In the genomic region with DNA sequence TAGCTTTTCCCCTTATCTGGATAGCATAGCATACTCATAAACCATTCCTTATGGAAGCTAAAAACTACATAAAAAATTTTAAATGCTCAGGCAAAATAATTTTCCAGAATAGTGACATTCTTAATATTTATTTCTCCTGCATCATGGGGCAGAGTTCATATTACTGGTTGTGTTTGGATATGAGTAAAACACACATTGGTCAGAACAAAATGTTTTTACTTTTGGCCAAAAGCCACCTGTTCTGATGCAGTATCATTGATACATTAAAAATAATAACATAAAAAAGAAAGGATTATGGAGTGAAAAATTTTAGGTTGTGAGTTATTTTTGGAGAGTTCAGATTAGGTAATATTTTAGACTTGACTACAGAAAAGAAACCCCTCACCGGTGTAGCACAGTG, we compare ENCODE assay signal across 14 cellular contexts. TPM values are rescaled to one million over a fixed set of nuclear protein-coding genes. Genes with fewer than 3 reads are reported as not detected.
DNase-seq lines count a peak whose midpoint lies in the region; ATAC-seq and TF ChIP-seq lines count a peak whose summit lies in the region.
"Had no signal": no experiment of that assay in that cellular context is flagged by ENCODE, and none has a peak within 500 bp of the region (broad histone marks: within the 10 kb centered on the region; RNA-seq: fewer than 3 reads in every experiment).

No MANE protein-coding gene starts in this region.

- TF ChIP-seq CTCF in GM23338 (conservative IDR thresholded peaks at IDR 0.05; ENCODE audit: low read depth in 2 of 2) (no peak), adrenal gland (IDR thresholded peaks at IDR 0.05) (no peak), stomach (IDR thresholded peaks at IDR 0.05) (no peak)

- TF ChIP-seq POLR2A in adrenal gland (IDR thresholded peaks at IDR 0.05) = no peak
- no peak for TF ChIP-seq POLR2A in stomach (IDR thresholded peaks at IDR 0.05)

- no peak overlapping the region for H2AFZ ChIP-seq in GM23338

- TF ChIP-seq EP300 in stomach (IDR thresholded peaks at IDR 0.05) = no peak

- H3K9me3 ChIP-seq in adrenal gland (replicated peaks in 1 of 3) (no peaks in the 10 kb centered on the region), stomach (no peaks in the 10 kb centered on the region)

- no peak overlapping the region for H3K27ac ChIP-seq in GM23338 (ENCODE audit: low read depth)
- H3K27ac ChIP-seq in adrenal gland = peak overlapping the region in 3 of 5 donors; percentile 4 to 87 (median 49)
- peak overlapping the region in 4 of 5 donors; percentile 69 to 76 (median 71) for H3K27ac ChIP-seq in stomach

- 0 out of 2 replicates have a peak, but pooled peaks cover 3% of the 10 kb centered on the region for H4K20me1 ChIP-seq in GM23338 (replicated peaks; ENCODE audit: insufficient read depth)

- no peak overlapping the region; the same call in 2 of the 3 replicates for H3K4me3 Mint-ChIP-seq in GM23338
- no peak overlapping the region for H3K4me3 Mint-ChIP-seq in stimulated activated effector memory CD8-positive, alpha-beta T cell treated with anti-CD3 and anti-CD28 coated beads, Interleukin-12 subunit alpha, Interleukin-12 subunit beta, amount 100 ng/mL, for 72 hours
- H3K4me3 Mint-ChIP-seq: immature natural killer cell had no signal

- H3K4me1 ChIP-seq in GM23338 (ENCODE audit: insufficient read depth) (peaks cover 40% of the 10 kb centered on the region), adrenal gland (replicated peaks in 1 of 2) (peaks cover 24 to 40% of the 10 kb centered on the region in 2 donors), stomach (peaks cover 45 to 96% (median 66%) of the 10 kb centered on the region in 4 donors)

- no peaks in the 10 kb centered on the region for H3K27me3 ChIP-seq in GM23338 (ENCODE audit: insufficient read depth)
- no peaks in the 10 kb centered on the region for H3K27me3 ChIP-seq in adrenal gland
- H3K27me3 ChIP-seq in stomach = no peaks in the 10 kb centered on the region

- intact Hi-C loops in adrenal gland (cut with DNase I) = no loop called here
- intact Hi-C loops in stomach (cut with DNase I; ENCODE audit: low total_unique reads) = no loop called here

- no peaks in the 10 kb centered on the region for H3F3A ChIP-seq in GM23338 (replicated peaks; ENCODE audit: low read depth)

- no peak for ATAC-seq in GM23338
- ATAC-seq in left lobe of liver = peak; percentile 55
- no peak for ATAC-seq in stimulated activated effector memory CD8-positive, alpha-beta T cell treated with anti-CD3 and anti-CD28 coated beads, Interleukin-12 subunit alpha, Interleukin-12 subunit beta, amount 100 ng/mL, for 72 hours
- ATAC-seq in GM21619 (IDR thresholded peaks at IDR 0.05; ENCODE audit: unreplicated experiment) = no peak

- no peaks in the 10 kb centered on the region for H3K36me3 Mint-ChIP-seq in GM23338 (ENCODE audit: low read depth)
- no peaks in the 10 kb centered on the region for H3K36me3 Mint-ChIP-seq in stimulated activated effector memory CD8-positive, alpha-beta T cell treated with anti-CD3 and anti-CD28 coated beads, Interleukin-12 subunit alpha, Interleukin-12 subunit beta, amount 100 ng/mL, for 72 hours

- H3K4me1 Mint-ChIP-seq in GM23338 = peaks cover 54% of the 10 kb centered on the region
- peaks cover 41% of the 10 kb centered on the region for H3K4me1 Mint-ChIP-seq in stimulated activated effector memory CD8-positive, alpha-beta T cell treated with anti-CD3 and anti-CD28 coated beads, Interleukin-12 subunit alpha, Interleukin-12 subunit beta, amount 100 ng/mL, for 72 hours

- 66 to 75% (median 68%) methylated on average over 1 of the region's 1 CpG for WGBS in adrenal gland, 4 donors
- 61 to 89% (median 66%) methylated on average over 1 of the region's 1 CpG for WGBS in stomach, 5 donors

- H3K27me3 Mint-ChIP-seq in GM23338 (ENCODE audit: insufficient read depth, low read depth, poor library complexity) = peaks cover 7% of the 10 kb centered on the region

- H3K9me3 Mint-ChIP-seq in GM23338 = no peaks in the 10 kb centered on the region
- H3K9me3 Mint-ChIP-seq in stimulated activated effector memory CD8-positive, alpha-beta T cell treated with anti-CD3 and anti-CD28 coated beads, Interleukin-12 subunit alpha, Interleukin-12 subunit beta, amount 100 ng/mL, for 72 hours = no peaks in the 10 kb centered on the region
- H3K9me3 Mint-ChIP-seq: immature natural killer cell had no signal

- DNase-seq in GM23338 (ENCODE audit: low spot score) = no peak
- no peak for DNase-seq in adrenal gland
- DNase-seq in left lobe of liver (ENCODE audit: low spot score) = no peak
- no peak for DNase-seq in stomach
- DNase-seq in NCI-H1417 (lab: John Stamatoyannopoulos, UW) = no peak
- DNase-seq in GDM1 (lab: John Stamatoyannopoulos, UW) = no peak
- DNase-seq in stimulated activated effector memory CD8-positive, alpha-beta T cell treated with anti-CD3 and anti-CD28 coated beads, Interleukin-12 subunit alpha, Interleukin-12 subunit beta, amount 100 ng/mL, for 72 hours (ENCODE audit: low spot score in 2 of 2) = no peak
- DNase-seq: activated naive CD4-positive, alpha-beta T cell; DMS 273 treated with DMSO at 0.1 percent for 48 hours; effector memory CD4-positive, alpha-beta T cell; immature natural killer cell; NCI-H1436; stimulated activated CD4-positive, alpha-beta T cell treated with anti-CD3 and anti-CD28 coated beads, Interleukin-4, amount 100 ng/mL, for 1 hour had no signal

- H3K4me2 ChIP-seq in GM23338 = peak overlapping the region; percentile 11; the same call in 1 of the 2 replicates

- no peak overlapping the region for H3K27ac Mint-ChIP-seq in GM23338
- H3K27ac Mint-ChIP-seq in stimulated activated effector memory CD8-positive, alpha-beta T cell treated with anti-CD3 and anti-CD28 coated beads, Interleukin-12 subunit alpha, Interleukin-12 subunit beta, amount 100 ng/mL, for 72 hours = no peak overlapping the region
- H3K27ac Mint-ChIP-seq: immature natural killer cell had no signal

- H3K79me2 ChIP-seq in GM23338 (replicated peaks; ENCODE audit: insufficient read depth) = peaks cover 47% of the 10 kb centered on the region

- no peaks in the 10 kb centered on the region for H3K36me3 ChIP-seq in GM23338 (ENCODE audit: insufficient read depth)
- H3K36me3 ChIP-seq in adrenal gland (replicated peaks in 1 of 2) = no peaks in the 10 kb centered on the region
- H3K36me3 ChIP-seq in stomach = no peaks in the 10 kb centered on the region

- peaks cover 5% of the 10 kb centered on the region for H3K9me2 ChIP-seq in GM23338 (ENCODE audit: insufficient read depth)

- H3K4me3 ChIP-seq in GM23338 (no peak overlapping the region), adrenal gland (no peak overlapping the region), stomach (no peak overlapping the region)

TF ChIP-seq in GM23338, 12 proteins besides CTCF, POLR2A, EP300 and RAD21 (continues in another document):
- no peak for TF ChIP-seq STAT1 (IDR thresholded peaks at IDR 0.05; ENCODE audit: unreplicated experiment)
- TF ChIP-seq ZNF114 (CRISPR knock-in tag; IDR thresholded peaks at IDR 0.05) = no peak
- TF ChIP-seq EZH2 (IDR thresholded peaks at IDR 0.05; ENCODE audit: low read depth, unreplicated experiment) = no peak
- TF ChIP-seq ZNF331 (CRISPR knock-in tag; IDR thresholded peaks at IDR 0.05; ENCODE audit: low read depth) = no peak
- no peak for TF ChIP-seq ETS1 (IDR thresholded peaks at IDR 0.05)
- TF ChIP-seq, protein P1, sequence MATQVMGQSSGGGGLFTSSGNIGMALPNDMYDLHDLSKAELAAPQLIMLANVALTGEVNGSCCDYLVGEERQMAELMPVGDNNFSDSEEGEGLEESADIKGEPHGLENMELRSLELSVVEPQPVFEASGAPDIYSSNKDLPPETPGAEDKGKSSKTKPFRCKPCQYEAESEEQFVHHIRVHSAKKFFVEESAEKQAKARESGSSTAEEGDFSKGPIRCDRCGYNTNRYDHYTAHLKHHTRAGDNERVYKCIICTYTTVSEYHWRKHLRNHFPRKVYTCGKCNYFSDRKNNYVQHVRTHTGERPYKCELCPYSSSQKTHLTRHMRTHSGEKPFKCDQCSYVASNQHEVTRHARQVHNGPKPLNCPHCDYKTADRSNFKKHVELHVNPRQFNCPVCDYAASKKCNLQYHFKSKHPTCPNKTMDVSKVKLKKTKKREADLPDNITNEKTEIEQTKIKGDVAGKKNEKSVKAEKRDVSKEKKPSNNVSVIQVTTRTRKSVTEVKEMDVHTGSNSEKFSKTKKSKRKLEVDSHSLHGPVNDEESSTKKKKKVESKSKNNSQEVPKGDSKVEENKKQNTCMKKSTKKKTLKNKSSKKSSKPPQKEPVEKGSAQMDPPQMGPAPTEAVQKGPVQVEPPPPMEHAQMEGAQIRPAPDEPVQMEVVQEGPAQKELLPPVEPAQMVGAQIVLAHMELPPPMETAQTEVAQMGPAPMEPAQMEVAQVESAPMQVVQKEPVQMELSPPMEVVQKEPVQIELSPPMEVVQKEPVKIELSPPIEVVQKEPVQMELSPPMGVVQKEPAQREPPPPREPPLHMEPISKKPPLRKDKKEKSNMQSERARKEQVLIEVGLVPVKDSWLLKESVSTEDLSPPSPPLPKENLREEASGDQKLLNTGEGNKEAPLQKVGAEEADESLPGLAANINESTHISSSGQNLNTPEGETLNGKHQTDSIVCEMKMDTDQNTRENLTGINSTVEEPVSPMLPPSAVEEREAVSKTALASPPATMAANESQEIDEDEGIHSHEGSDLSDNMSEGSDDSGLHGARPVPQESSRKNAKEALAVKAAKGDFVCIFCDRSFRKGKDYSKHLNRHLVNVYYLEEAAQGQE (IDR thresholded peaks at IDR 0.05; ENCODE audit: unreplicated experiment) = no peak
- TF ChIP-seq NANOG (IDR thresholded peaks at IDR 0.05; ENCODE audit: borderline replicate concordance) = no peak
- TF ChIP-seq POLR2AphosphoS5 (IDR thresholded peaks at IDR 0.05; ENCODE audit: low read depth) = no peak
- TF ChIP-seq EZH2phosphoT487 (IDR thresholded peaks at IDR 0.05; ENCODE audit: unreplicated experiment) = no peak
- no peak for TF ChIP-seq CREB1 (CRISPR knock-in tag; IDR thresholded peaks at IDR 0.05; ENCODE audit: low read depth)

RNA-seq across cellular contexts. Expression of gene TRAM2, which starts 33.6 kb away (rescaled TPM):
- total RNA-seq in GM23338 (2014; rRNA removed; shearing (Covaris generic)) = 12.4 and 14.0 TPM in 2 replicates
- polyA plus RNA-seq in GM23338 (2016; fragmentation: Nextera tagmentation; extraction: Ambion mirVana) = 3.9 and 4.0 TPM in 2 replicates
- 10 to 100 TPM in 6 of 8 donors, 1 to 10 TPM in 2; 8.0 to 17.9 (median 10.6) TPM for total RNA-seq in adrenal gland
- 1 to 10 TPM; 2.2 to 7.0 (median 2.5) TPM for polyA plus RNA-seq in adrenal gland
- total RNA-seq in left lobe of liver = 17.3 TPM
- 10 to 100 TPM in 2 of 5 donors, 1 to 10 TPM in 3; 1.4 to 14.1 (median 6.4) TPM for total RNA-seq in stomach
- 1 to 10 TPM; 2.1 to 2.7 (median 2.1) TPM for polyA plus RNA-seq in stomach
